Comparison of ENCODE assay signal across 2 cellular contexts in genomic region chr7:150801946-150802771, GRCh38.
TF ChIP-seq lines count a peak whose summit lies in the region.

No MANE protein-coding gene starts in this region.

TF ChIP-seq in liver, 16 proteins besides CTCF, POLR2A, EP300 and RAD21:
- TF ChIP-seq SP1 (IDR thresholded peaks at IDR 0.05) (no peak), FOXA2 (IDR thresholded peaks at IDR 0.05) (no peak), YY1 (IDR thresholded peaks at IDR 0.05) (peak; percentile 68)

TF ChIP-seq in HepG2, 621 proteins besides CTCF, POLR2A, EP300 and RAD21:
- TF ChIP-seq, protein P1, sequence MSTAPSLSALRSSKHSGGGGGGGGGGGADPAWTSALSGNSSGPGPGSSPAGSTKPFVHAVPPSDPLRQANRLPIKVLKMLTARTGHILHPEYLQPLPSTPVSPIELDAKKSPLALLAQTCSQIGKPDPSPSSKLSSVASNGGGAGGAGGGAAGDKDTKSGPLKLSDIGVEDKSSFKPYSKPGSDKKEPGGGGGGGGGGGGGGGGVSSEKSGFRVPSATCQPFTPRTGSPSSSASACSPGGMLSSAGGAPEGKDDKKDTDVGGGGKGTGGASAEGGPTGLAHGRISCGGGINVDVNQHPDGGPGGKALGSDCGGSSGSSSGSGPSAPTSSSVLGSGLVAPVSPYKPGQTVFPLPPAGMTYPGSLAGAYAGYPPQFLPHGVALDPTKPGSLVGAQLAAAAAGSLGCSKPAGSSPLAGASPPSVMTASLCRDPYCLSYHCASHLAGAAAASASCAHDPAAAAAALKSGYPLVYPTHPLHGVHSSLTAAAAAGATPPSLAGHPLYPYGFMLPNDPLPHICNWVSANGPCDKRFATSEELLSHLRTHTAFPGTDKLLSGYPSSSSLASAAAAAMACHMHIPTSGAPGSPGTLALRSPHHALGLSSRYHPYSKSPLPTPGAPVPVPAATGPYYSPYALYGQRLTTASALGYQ (CRISPR knock-in tag; IDR thresholded peaks at IDR 0.05), result no peak
- TF ChIP-seq HOXA7 (CRISPR knock-in tag; IDR thresholded peaks at IDR 0.05) (no peak), ZNF616 (CRISPR knock-in tag; IDR thresholded peaks at IDR 0.05; ENCODE audit: low read depth) (no peak), ZBTB1 (CRISPR knock-in tag; IDR thresholded peaks at IDR 0.05; ENCODE audit: borderline replicate concordance) (no peak), SPEN (CRISPR knock-in tag; IDR thresholded peaks at IDR 0.05; ENCODE audit: low read depth) (no peak), ZNF260 (CRISPR knock-in tag; IDR thresholded peaks at IDR 0.05; ENCODE audit: borderline replicate concordance, low read depth) (no peak), ISX (CRISPR knock-in tag; conservative IDR thresholded peaks at IDR 0.05) (no peak), ZBTB20 (CRISPR knock-in tag; IDR thresholded peaks at IDR 0.05; ENCODE audit: borderline replicate concordance, low read depth) (no peak), ZBTB38 (CRISPR knock-in tag; IDR thresholded peaks at IDR 0.05) (no peak), MTA1 (CRISPR knock-in tag; IDR thresholded peaks at IDR 0.05; ENCODE audit: borderline replicate concordance) (no peak), SETDB1 (CRISPR knock-in tag; IDR thresholded peaks at IDR 0.05; ENCODE audit: borderline replicate concordance) (no peak), TBL1XR1 (IDR thresholded peaks at IDR 0.05; ENCODE audit: borderline replicate concordance, low read length, partially characterized antibody) (no peak), CEBPG (CRISPR knock-in tag; IDR thresholded peaks at IDR 0.05) (no peak), ZBED4 (CRISPR knock-in tag; IDR thresholded peaks at IDR 0.05; ENCODE audit: borderline replicate concordance) (no peak), ZNF605 (CRISPR knock-in tag; IDR thresholded peaks at IDR 0.05) (no peak), U2AF2 (IDR thresholded peaks at IDR 0.05; ENCODE audit: low read depth, low read length) (no peak)
- TF ChIP-seq, protein P2, sequence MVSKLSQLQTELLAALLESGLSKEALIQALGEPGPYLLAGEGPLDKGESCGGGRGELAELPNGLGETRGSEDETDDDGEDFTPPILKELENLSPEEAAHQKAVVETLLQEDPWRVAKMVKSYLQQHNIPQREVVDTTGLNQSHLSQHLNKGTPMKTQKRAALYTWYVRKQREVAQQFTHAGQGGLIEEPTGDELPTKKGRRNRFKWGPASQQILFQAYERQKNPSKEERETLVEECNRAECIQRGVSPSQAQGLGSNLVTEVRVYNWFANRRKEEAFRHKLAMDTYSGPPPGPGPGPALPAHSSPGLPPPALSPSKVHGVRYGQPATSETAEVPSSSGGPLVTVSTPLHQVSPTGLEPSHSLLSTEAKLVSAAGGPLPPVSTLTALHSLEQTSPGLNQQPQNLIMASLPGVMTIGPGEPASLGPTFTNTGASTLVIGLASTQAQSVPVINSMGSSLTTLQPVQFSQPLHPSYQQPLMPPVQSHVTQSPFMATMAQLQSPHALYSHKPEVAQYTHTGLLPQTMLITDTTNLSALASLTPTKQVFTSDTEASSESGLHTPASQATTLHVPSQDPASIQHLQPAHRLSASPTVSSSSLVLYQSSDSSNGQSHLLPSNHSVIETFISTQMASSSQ (IDR thresholded peaks at IDR 0.05; ENCODE audit: low read depth), result no peak
- TF ChIP-seq, protein P2 (CRISPR knock-in tag; IDR thresholded peaks at IDR 0.05; ENCODE audit: borderline replicate concordance), result no peak
- TF ChIP-seq, protein P3, sequence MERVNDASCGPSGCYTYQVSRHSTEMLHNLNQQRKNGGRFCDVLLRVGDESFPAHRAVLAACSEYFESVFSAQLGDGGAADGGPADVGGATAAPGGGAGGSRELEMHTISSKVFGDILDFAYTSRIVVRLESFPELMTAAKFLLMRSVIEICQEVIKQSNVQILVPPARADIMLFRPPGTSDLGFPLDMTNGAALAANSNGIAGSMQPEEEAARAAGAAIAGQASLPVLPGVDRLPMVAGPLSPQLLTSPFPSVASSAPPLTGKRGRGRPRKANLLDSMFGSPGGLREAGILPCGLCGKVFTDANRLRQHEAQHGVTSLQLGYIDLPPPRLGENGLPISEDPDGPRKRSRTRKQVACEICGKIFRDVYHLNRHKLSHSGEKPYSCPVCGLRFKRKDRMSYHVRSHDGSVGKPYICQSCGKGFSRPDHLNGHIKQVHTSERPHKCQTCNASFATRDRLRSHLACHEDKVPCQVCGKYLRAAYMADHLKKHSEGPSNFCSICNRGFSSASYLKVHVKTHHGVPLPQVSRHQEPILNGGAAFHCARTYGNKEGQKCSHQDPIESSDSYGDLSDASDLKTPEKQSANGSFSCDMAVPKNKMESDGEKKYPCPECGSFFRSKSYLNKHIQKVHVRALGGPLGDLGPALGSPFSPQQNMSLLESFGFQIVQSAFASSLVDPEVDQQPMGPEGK (CRISPR knock-in tag; IDR thresholded peaks at IDR 0.05), result no peak
- TF ChIP-seq, protein P4, sequence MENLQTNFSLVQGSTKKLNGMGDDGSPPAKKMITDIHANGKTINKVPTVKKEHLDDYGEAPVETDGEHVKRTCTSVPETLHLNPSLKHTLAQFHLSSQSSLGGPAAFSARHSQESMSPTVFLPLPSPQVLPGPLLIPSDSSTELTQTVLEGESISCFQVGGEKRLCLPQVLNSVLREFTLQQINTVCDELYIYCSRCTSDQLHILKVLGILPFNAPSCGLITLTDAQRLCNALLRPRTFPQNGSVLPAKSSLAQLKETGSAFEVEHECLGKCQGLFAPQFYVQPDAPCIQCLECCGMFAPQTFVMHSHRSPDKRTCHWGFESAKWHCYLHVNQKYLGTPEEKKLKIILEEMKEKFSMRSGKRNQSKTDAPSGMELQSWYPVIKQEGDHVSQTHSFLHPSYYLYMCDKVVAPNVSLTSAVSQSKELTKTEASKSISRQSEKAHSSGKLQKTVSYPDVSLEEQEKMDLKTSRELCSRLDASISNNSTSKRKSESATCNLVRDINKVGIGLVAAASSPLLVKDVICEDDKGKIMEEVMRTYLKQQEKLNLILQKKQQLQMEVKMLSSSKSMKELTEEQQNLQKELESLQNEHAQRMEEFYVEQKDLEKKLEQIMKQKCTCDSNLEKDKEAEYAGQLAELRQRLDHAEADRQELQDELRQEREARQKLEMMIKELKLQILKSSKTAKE (CRISPR knock-in tag; IDR thresholded peaks at IDR 0.05; ENCODE audit: borderline replicate concordance), result no peak
